Comparison of ENCODE assay signal across 12 cellular contexts in the genomic region with DNA sequence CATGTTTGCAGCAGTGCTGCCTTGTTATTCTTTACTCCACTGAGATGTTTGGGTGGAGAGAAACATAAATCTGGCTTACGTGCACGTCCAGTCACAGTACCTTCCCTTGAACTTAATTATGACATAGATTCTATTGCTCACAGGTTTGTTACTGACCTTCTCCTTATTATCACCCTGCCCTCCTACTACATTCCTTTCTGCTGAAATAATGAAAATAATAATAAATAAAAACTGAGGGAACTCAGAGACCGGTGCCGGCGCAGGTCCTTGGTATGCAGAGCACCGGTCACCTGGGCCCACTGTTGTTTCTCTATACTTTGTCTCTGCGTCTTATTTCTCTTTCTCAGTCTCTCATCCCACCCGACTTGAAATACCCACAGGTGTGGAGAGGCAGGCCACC. TPM values are rescaled to one million over a fixed set of nuclear protein-coding genes. Genes with fewer than 3 reads are reported as not detected.
DNase-seq lines count a peak whose midpoint lies in the region; FAIRE-seq and TF ChIP-seq lines count a peak whose summit lies in the region.
"Not testable (repeated sequence)": the region's sequence is repeated elsewhere in the genome, so short reads cannot be mapped to it uniquely, and the experiment has no call there.
"Had no signal": no experiment of that assay in that cellular context is flagged by ENCODE, and none has a peak within 500 bp of the region (broad histone marks: within the 10 kb centered on the region; RNA-seq: fewer than 3 reads in every experiment).

No MANE protein-coding gene starts in this region.

- not testable (repeated sequence) for H4K20me1 ChIP-seq in hepatocyte (ENCODE audit: insufficient read depth, poor library complexity, severe bottlenecking)

- FAIRE-seq in bronchial epithelial cell (lab: Jason Lieb, UNC): not testable (repeated sequence)

- 78% methylated on average over 8 of the region's 8 CpGs for WGBS in hepatocyte (ENCODE audit: low lambda C conversion rate, missing lambda C conversion rate)

- H3K36me3 Mint-ChIP-seq in mesothelial cell of epicardium: not testable (repeated sequence)

- H3K9me3 ChIP-seq in hepatocyte (ENCODE audit: low read depth); subcutaneous abdominal adipose tissue (ENCODE audit: control insufficient read depth in 5 of 5, low read length in 5 of 5): not testable (repeated sequence)

- TF ChIP-seq RAD21 in Ishikawa (IDR thresholded peaks at IDR 0.05; ENCODE audit: low read depth): not testable (repeated sequence)

- H3K36me3 ChIP-seq in bronchial epithelial cell (ENCODE audit: control insufficient read depth, insufficient read depth, low read length); hepatocyte (replicated peaks; ENCODE audit: insufficient read depth, low read depth); subcutaneous abdominal adipose tissue (ENCODE audit: control insufficient read depth in 5 of 5, insufficient read depth in 5 of 5, low read length in 5 of 5): not testable (repeated sequence)

- H3K27ac ChIP-seq in hepatocyte: peak overlapping the region; percentile 3
- H3K27ac ChIP-seq in subcutaneous abdominal adipose tissue (ENCODE audit: low read depth, low read length): peak overlapping the region; percentile 70

- H3K27ac Mint-ChIP-seq in mesothelial cell of epicardium: peak overlapping the region; percentile 97

- peaks cover 15% of the 10 kb centered on the region for H3K9me3 Mint-ChIP-seq in mesothelial cell of epicardium

- not testable (repeated sequence) for H3K4me3 ChIP-seq in bronchial epithelial cell (ENCODE audit: low read depth, low read length); hepatocyte; subcutaneous abdominal adipose tissue (ENCODE audit: low read depth in 1 of 5, low read length in 5 of 5)

- H3K27me3 ChIP-seq in bronchial epithelial cell (ENCODE audit: control insufficient read depth, insufficient read depth, low read length) (peaks cover 11% of the 10 kb centered on the region), subcutaneous abdominal adipose tissue (ENCODE audit: control insufficient read depth in 5 of 5, insufficient read depth in 4 of 5, low read length in 5 of 5) (peaks cover 0 to 21% (median 6%) of the 10 kb centered on the region in 5 donors)
- not testable (repeated sequence) for H3K27me3 ChIP-seq in hepatocyte

- TF ChIP-seq CTCF in bronchial epithelial cell (IDR thresholded peaks at IDR 0.05; ENCODE audit: insufficient read depth, low read length, severe bottlenecking); hepatocyte (IDR thresholded peaks at IDR 0.05; ENCODE audit: poor library complexity); mesothelial cell of epicardium (IDR thresholded peaks at IDR 0.05; ENCODE audit: unreplicated experiment): not testable (repeated sequence)

- H3K4me3 Mint-ChIP-seq in mesothelial cell of epicardium: not testable (repeated sequence)

- not testable (repeated sequence) for H2AFZ ChIP-seq in hepatocyte

- H3K4me2 ChIP-seq in hepatocyte: not testable (repeated sequence)

- H3K9me2 ChIP-seq in hepatocyte (replicated peaks; ENCODE audit: insufficient read depth): not testable (repeated sequence)

- not testable (repeated sequence) for H3K4me1 ChIP-seq in hepatocyte (ENCODE audit: insufficient read depth)
- peaks cover 0 to 30% (median 26%) of the 10 kb centered on the region in 5 donors for H3K4me1 ChIP-seq in subcutaneous abdominal adipose tissue (ENCODE audit: control insufficient read depth in 5 of 5, insufficient read depth in 5 of 5, low read length in 5 of 5)

- not testable (repeated sequence) for H3K27me3 Mint-ChIP-seq in mesothelial cell of epicardium (ENCODE audit: low read depth)

- H3K4me1 Mint-ChIP-seq in mesothelial cell of epicardium: peaks cover 22% of the 10 kb centered on the region

- not testable (repeated sequence) for H3K9ac ChIP-seq in subcutaneous abdominal adipose tissue (ENCODE audit: low read length in 5 of 5)

- DNase-seq in amniotic epithelial cell (ENCODE audit: low read depth) (peak; percentile 72), bronchial epithelial cell (ENCODE audit: low read depth) (peak; percentile 21)
- DNase-seq in hepatocyte (ENCODE audit: low spot score); mesothelial cell of epicardium (ENCODE audit: low spot score in 2 of 2, unreplicated experiment in 2 of 2): not testable (repeated sequence)

- peak; percentile 26; the same call in 1 of the 2 replicates for TF ChIP-seq EP300 in Ishikawa (IDR thresholded peaks at IDR 0.05; ENCODE audit: borderline replicate concordance)

- not testable (repeated sequence) for H3K79me2 ChIP-seq in hepatocyte

TF ChIP-seq in Ishikawa, 13 proteins besides CTCF, POLR2A, EP300 and RAD21:
- TF ChIP-seq TEAD4 (IDR thresholded peaks at IDR 0.05) (peak; percentile 68), TCF12 (IDR thresholded peaks at IDR 0.05; ENCODE audit: low read depth) (peak; percentile 48; the same call in 1 of the 2 replicates)

RNA-seq across cellular contexts. Expression of gene PPA1, which starts 24.6 kb away (rescaled TPM):
- total RNA-seq in bronchial epithelial cell (196 and 350 TPM in 2 replicates), hepatocyte (156 and 175 TPM in 2 replicates), mesothelial cell of epicardium (73.5 to 78.2 TPM (median 75.7 TPM) in 3 replicates)
- 106 and 131 TPM in 2 replicates for polyA plus RNA-seq in hepatocyte

RNA-seq across cellular contexts. Expression of gene NPFFR1, which starts 26.0 kb away (rescaled TPM):
- total RNA-seq in bronchial epithelial cell (under 0.01 TPM in 1 of 2 replicates, not detected in the other), hepatocyte (not detected in 2 replicates), mesothelial cell of epicardium (0.11 to 0.14 TPM (median 0.13 TPM) in 3 replicates)
- polyA plus RNA-seq in hepatocyte: not detected in 2 replicates
- total RNA-seq: Caco-2, Daoy, GM23248, H4 had no signal
- polyA plus RNA-seq: A549, BJ, GM23248 had no signal
